In the genomic region with DNA sequence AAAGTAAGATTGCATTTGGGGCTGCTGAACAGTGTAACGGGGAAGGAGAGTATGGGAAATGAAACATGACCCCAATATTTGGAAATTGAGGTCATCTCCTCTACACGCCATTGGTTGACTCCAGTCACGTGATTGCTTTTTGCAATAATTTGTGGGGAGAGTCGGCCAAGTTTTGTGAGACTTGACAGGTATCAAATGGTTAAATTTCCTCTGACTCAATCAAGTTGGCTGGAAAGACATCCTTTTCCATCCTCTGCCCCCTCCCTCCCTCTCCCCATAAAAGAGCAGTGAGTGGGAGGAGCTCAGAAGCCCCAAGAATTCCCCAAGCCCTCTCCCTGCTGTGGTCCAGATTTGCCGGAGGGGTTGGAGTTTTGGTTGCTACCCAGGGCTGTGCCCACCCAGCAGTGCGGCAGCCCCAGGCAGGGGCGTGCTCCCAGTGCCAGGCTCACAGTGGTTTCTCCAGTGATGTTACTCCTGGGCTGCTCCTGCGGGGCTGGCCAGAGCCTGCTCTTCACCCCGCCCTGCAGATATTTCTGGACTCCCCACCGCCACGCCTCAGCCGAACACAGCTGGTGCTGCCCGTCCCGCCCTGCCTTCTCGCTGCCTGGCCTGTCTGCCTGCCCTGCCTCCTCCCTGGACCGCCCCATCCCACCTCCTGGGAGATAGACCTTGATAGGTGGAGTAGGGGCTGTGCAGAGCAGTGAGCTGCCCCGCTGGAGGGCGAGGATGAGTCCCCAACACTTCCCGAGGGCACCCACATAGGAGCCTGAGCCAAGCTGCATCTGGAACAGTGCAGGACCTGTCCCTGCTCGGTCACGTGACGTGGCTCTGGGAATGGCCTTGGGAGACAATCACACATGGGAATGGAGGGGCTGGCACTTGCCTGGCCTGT, we compare ENCODE assay signal across 1 cellular context.
TF ChIP-seq lines count a peak whose summit lies in the region.

No MANE protein-coding gene starts in this region.

TF ChIP-seq in A549, 52 proteins besides CTCF, POLR2A, EP300 and RAD21 (continued from another document):
- TF ChIP-seq MYC (IDR thresholded peaks at IDR 0.05; ENCODE audit: borderline replicate concordance, low read length) = no peak
- TF ChIP-seq FOSL2 (IDR thresholded peaks at IDR 0.05) = no peak
- TF ChIP-seq FOSL2 (CRISPR knock-in tag; IDR thresholded peaks at IDR 0.05) = peak; percentile 38; the same call in 1 of the 2 replicates
- no peak for TF ChIP-seq EHMT2 (IDR thresholded peaks at IDR 0.05; ENCODE audit: low read depth)
- no peak for TF ChIP-seq ZNF302 (CRISPR knock-in tag; IDR thresholded peaks at IDR 0.05)
- TF ChIP-seq POLR2AphosphoS2 (conservative IDR thresholded peaks at IDR 0.05; ENCODE audit: low read length) = no peak
- no peak for TF ChIP-seq TFCP2L1 (CRISPR knock-in tag; IDR thresholded peaks at IDR 0.05)
- TF ChIP-seq KDM5A (IDR thresholded peaks at IDR 0.05) = no peak
- TF ChIP-seq JUN (IDR thresholded peaks at IDR 0.05) = 0 out of 5 replicates have a peak, but pooled peaks of 1 of the 2 experiments have one; percentile 20
TF ChIP-seq in A549: peak in this region for 7.
